In genomic region chr16:25596194-25596593, GRCh38 we compare ENCODE assay signal across 3 cellular contexts.
"Had no signal": no experiment of that assay in that cellular context is flagged by ENCODE, and none has a peak within 500 bp of the region (broad histone marks: within the 10 kb centered on the region; RNA-seq: fewer than 3 reads in every experiment).

No MANE protein-coding gene starts in this region.

- DNase-seq: GDM1, GF-D8 had no signal

- H3K4me3 ChIP-seq: GM12878 had no signal

- ATAC-seq: GM12878 had no signal
